Comparison of ENCODE assay signal across 8 cellular contexts in the genomic region with DNA sequence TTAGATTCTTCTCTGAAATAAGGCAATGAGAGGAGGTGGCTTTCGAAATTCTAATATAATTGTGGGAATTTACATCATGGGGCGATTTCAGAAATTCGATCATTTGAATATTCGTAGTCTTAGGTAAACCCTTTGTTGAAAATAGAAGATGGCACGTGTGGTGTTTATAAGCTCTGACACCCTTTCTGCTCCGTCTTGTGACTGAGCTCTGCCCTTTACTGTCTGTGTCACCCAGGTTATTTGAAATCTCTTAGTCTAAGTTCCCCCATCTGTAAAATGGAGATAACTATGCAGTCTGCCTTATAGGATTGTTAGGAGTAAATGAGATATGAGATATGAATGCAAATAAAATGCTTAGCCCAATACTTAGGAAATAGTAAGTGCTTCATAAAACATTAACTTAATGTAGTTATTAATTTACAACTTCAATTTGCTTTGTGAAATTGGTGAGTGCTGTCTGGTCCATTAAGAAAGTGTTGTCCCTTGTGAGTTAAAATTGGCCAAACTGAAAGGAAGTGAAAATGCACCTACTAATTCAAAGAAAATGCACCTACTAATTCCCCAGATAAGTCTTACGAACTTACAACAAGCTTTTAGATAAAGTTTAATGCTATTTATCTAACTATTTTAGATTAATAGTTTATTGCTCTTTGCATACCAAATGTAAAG. TPM values are rescaled to one million over a fixed set of nuclear protein-coding genes. Genes with fewer than 3 reads are reported as not detected.
DNase-seq lines count a peak whose midpoint lies in the region; ATAC-seq and TF ChIP-seq lines count a peak whose summit lies in the region.

No MANE protein-coding gene starts in this region.

- H3K36me3 ChIP-seq in Panc1 (ENCODE audit: control insufficient read depth, insufficient read depth, low read length): no peaks in the 10 kb centered on the region
- H3K36me3 ChIP-seq in subcutaneous abdominal adipose tissue (ENCODE audit: control insufficient read depth in 5 of 5, insufficient read depth in 5 of 5, low read length in 5 of 5): no peaks in the 10 kb centered on the region

- H3K9me3 Mint-ChIP-seq in activated naive CD4-positive, alpha-beta T cell treated with anti-CD3 and anti-CD28 coated beads, Interleukin-2, amount 10 ng/mL, durations not matched to agents 7 days and 5 days: no peaks in the 10 kb centered on the region
- no peaks in the 10 kb centered on the region for H3K9me3 Mint-ChIP-seq in activated naive CD4-positive, alpha-beta T cell treated with anti-CD3 and anti-CD28 coated beads, Interleukin-2, amount 50 U/mL, for 72 hours

- peaks cover 33% of the 10 kb centered on the region for H3K4me1 Mint-ChIP-seq in activated naive CD4-positive, alpha-beta T cell treated with anti-CD3 and anti-CD28 coated beads, Interleukin-2, amount 10 ng/mL, durations not matched to agents 7 days and 5 days

- H3K27me3 Mint-ChIP-seq in activated naive CD4-positive, alpha-beta T cell treated with anti-CD3 and anti-CD28 coated beads, Interleukin-2, amount 10 ng/mL, durations not matched to agents 7 days and 5 days: peaks cover 27% of the 10 kb centered on the region

- TSS peak; percentile 66 for BruUV-seq in Panc1 (replicated peaks; lab: Mats Ljungman, UMichigan)

- TF ChIP-seq CTCF in Panc1 (IDR thresholded peaks at IDR 0.05) (no peak), fibroblast of the aortic adventitia (IDR thresholded peaks at IDR 0.05; ENCODE audit: insufficient read depth, low read length) (no peak)

- no peaks in the 10 kb centered on the region for H3K9me3 ChIP-seq in Panc1 (ENCODE audit: control insufficient read depth, insufficient read depth, low read depth, low read length)
- H3K9me3 ChIP-seq in subcutaneous abdominal adipose tissue (ENCODE audit: control insufficient read depth in 5 of 5, low read length in 5 of 5): no peaks in the 10 kb centered on the region

- peak overlapping the region; percentile 95 for H3K4me3 Mint-ChIP-seq in activated naive CD4-positive, alpha-beta T cell treated with anti-CD3 and anti-CD28 coated beads, Interleukin-2, amount 10 ng/mL, durations not matched to agents 7 days and 5 days

- CTCF ChIA-PET in activated naive CD4-positive, alpha-beta T cell treated with anti-CD3 and anti-CD28 coated beads, Interleukin-2, amount 10 ng/mL, durations not matched to agents 7 days and 5 days (lab: Charles Lee): interaction anchor here (1.4 to 1.5 kb wide), 2 partner anchors 27 to 51 kb away, joined by 6 to 8 read pairs; no protein-coding TSS in a partner anchor
- CTCF ChIA-PET in Panc1 (lab: Charles Lee): no interaction called here

- H3K4me1 ChIP-seq in Panc1 (ENCODE audit: control insufficient read depth, insufficient read depth, low read length) (peaks cover 46% of the 10 kb centered on the region), subcutaneous abdominal adipose tissue (ENCODE audit: control insufficient read depth in 5 of 5, insufficient read depth in 5 of 5, low read length in 5 of 5) (peaks cover 0 to 29% (median 23%) of the 10 kb centered on the region in 5 donors)

- no peak for DNase-seq in activated naive CD4-positive, alpha-beta T cell treated with anti-CD3 and anti-CD28 coated beads, Interleukin-2, amount 10 ng/mL, durations not matched to agents 7 days and 5 days
- no peak for DNase-seq in activated naive CD4-positive, alpha-beta T cell treated with anti-CD3 and anti-CD28 coated beads, Interleukin-2, amount 50 U/mL, for 72 hours (ENCODE audit: low spot score in 2 of 2)
- DNase-seq in Panc1 (ENCODE audit: low read depth, low spot score): no peak
- DNase-seq in fibroblast of the aortic adventitia (ENCODE audit: low read depth): no peak
- no peak for DNase-seq in SK-N-DZ (ENCODE audit: low spot score)
- no peak for DNase-seq in activated naive CD4-positive, alpha-beta T cell treated with anti-CD3 and anti-CD28 coated beads, Interleukin-2, amount 50 U/mL, for 16 hours

- H3K27ac ChIP-seq in Panc1 (ENCODE audit: low read length) (peak overlapping the region; percentile 77), subcutaneous abdominal adipose tissue (ENCODE audit: low read depth, low read length) (no peak overlapping the region)

- H3K27me3 ChIP-seq in Panc1 (ENCODE audit: control insufficient read depth, insufficient read depth, low read length): no peaks in the 10 kb centered on the region
- no peaks in the 10 kb centered on the region for H3K27me3 ChIP-seq in subcutaneous abdominal adipose tissue (ENCODE audit: control insufficient read depth in 5 of 5, insufficient read depth in 4 of 5, low read length in 5 of 5)

- intact Hi-C loops in Panc1 (cut with micrococcal nuclease; ENCODE audit: unreplicated experiment): loop anchor here (10.0 kb wide), 2 partner anchors 51 to 371 kb away; no protein-coding TSS in a partner anchor

- peak overlapping the region in 4 of 5 donors; percentile 11 to 59 (median 49) for H3K9ac ChIP-seq in subcutaneous abdominal adipose tissue (ENCODE audit: low read length in 5 of 5)

- peak overlapping the region; percentile 54 for H3K27ac Mint-ChIP-seq in activated naive CD4-positive, alpha-beta T cell treated with anti-CD3 and anti-CD28 coated beads, Interleukin-2, amount 10 ng/mL, durations not matched to agents 7 days and 5 days
- H3K27ac Mint-ChIP-seq in activated naive CD4-positive, alpha-beta T cell treated with anti-CD3 and anti-CD28 coated beads, Interleukin-2, amount 50 U/mL, for 72 hours: peak overlapping the region in 1 of 2 donors; percentile 82

- in situ Hi-C loops in Panc1 (cut with HindIII; ENCODE audit: low pct_unique_long_range_greater_than_20kb, low sequenced_read_pairs): no loop called here

- H3K36me3 Mint-ChIP-seq in activated naive CD4-positive, alpha-beta T cell treated with anti-CD3 and anti-CD28 coated beads, Interleukin-2, amount 10 ng/mL, durations not matched to agents 7 days and 5 days: no peaks in the 10 kb centered on the region
- H3K36me3 Mint-ChIP-seq in activated naive CD4-positive, alpha-beta T cell treated with anti-CD3 and anti-CD28 coated beads, Interleukin-2, amount 50 U/mL, for 72 hours: peaks cover 5 to 7% of the 10 kb centered on the region in 2 donors

- POLR2A ChIA-PET in Panc1 (lab: Charles Lee): no interaction called here

- no peak for ATAC-seq in activated naive CD4-positive, alpha-beta T cell treated with anti-CD3 and anti-CD28 coated beads, Interleukin-2, amount 50 U/mL, for 72 hours
- ATAC-seq in Panc1 (no peak), GM21515 (IDR thresholded peaks at IDR 0.05; ENCODE audit: unreplicated experiment) (no peak)

- H3K4me3 ChIP-seq in Panc1 (ENCODE audit: low read depth in 2 of 2, low read length in 2 of 2) (peak overlapping the region; percentile 66 to 81), fibroblast of the aortic adventitia (ENCODE audit: low read depth, low read length) (peak overlapping the region; percentile 80), subcutaneous abdominal adipose tissue (ENCODE audit: low read depth in 1 of 5, low read length in 5 of 5) (peak overlapping the region; percentile 45 to 77 (median 72))

RNA-seq across cellular contexts. Expression of gene BMAL2, which starts 1.6 kb away (rescaled TPM):
- 10 to 100 TPM in 1 of 2 donors, 1 to 10 TPM in 1; 7.4 to 14.5 TPM for total RNA-seq in activated naive CD4-positive, alpha-beta T cell treated with anti-CD3 and anti-CD28 coated beads, Interleukin-2, amount 50 U/mL, for 72 hours
- total RNA-seq in Panc1 (2021; ENCODE audit: unreplicated experiment): 43.9 TPM
- 13.5 TPM for polyA plus RNA-seq in Panc1 (2012; ENCODE audit: insufficient read length)
- total RNA-seq in fibroblast of the aortic adventitia (ENCODE audit: low replicate concordance): 2.8 and 44.5 TPM in 2 replicates
- 10.4 and 14.5 TPM in 2 replicates for polyA plus RNA-seq in SK-N-DZ (2014; cell fraction: cytosol; rRNA removed)
- polyA plus RNA-seq in SK-N-DZ (2014; cell fraction: nucleus; rRNA removed): 6.9 and 7.6 TPM in 2 replicates
